In genomic region chr13:50892162-50892944, GRCh38 we compare ENCODE assay signal across 14 cellular contexts. TPM values are rescaled to one million over a fixed set of nuclear protein-coding genes. Genes with fewer than 3 reads are reported as not detected.
DNase-seq lines count a peak whose midpoint lies in the region; ATAC-seq and TF ChIP-seq lines count a peak whose summit lies in the region.
"Had no signal": no experiment of that assay in that cellular context is flagged by ENCODE, and none has a peak within 500 bp of the region (broad histone marks: within the 10 kb centered on the region; RNA-seq: fewer than 3 reads in every experiment).

No MANE protein-coding gene starts in this region.

- H3K9me3 Mint-ChIP-seq in GM23338 (no peaks in the 10 kb centered on the region), WTC11 (0 out of 2 replicates have a peak, but pooled peaks cover 3% of the 10 kb centered on the region), memory B cell (peaks cover 3% of the 10 kb centered on the region)
- H3K9me3 Mint-ChIP-seq: H9 had no signal

- H3K36me3 Mint-ChIP-seq in GM23338 (ENCODE audit: low read depth) (no peaks in the 10 kb centered on the region), WTC11 (no peaks in the 10 kb centered on the region), memory B cell (peaks cover 2% of the 10 kb centered on the region)

- POLR2A ChIA-PET in WTC11 (lab: Charles Lee): interaction anchor here (1.0 kb wide), 1 partner anchor 8 kb away, joined by 3 read pairs; no protein-coding TSS in a partner anchor

- peak overlapping the region; percentile 54; the same call in 1 of the 2 replicates for H3K4me3 ChIP-seq in GM08714 (ENCODE audit: low read length)
- H3K4me3 ChIP-seq in GM23338: no peak overlapping the region
- no peak overlapping the region for H3K4me3 ChIP-seq in body of pancreas
- H3K4me3 ChIP-seq: lung had no signal

- no peak for DNase-seq in GM23338 (ENCODE audit: low spot score)
- no peak for DNase-seq in WTC11 (ENCODE audit: low spot score)
- DNase-seq in memory B cell (ENCODE audit: low spot score in 2 of 2): peak in 1 of 2 donors; percentile 33
- no peak for DNase-seq in body of pancreas
- DNase-seq in NCI-H748 treated with DMSO at 0.1 percent for 48 hours (lab: John Stamatoyannopoulos, UW): no peak
- DNase-seq: DMS153, H9, IMR-90 had no signal

- H3K27ac Mint-ChIP-seq in GM23338 (peak overlapping the region; percentile 75), WTC11 (peak overlapping the region; percentile 84; the same call in 1 of the 2 replicates), memory B cell (peak overlapping the region; percentile 87)

- H3K4me3 Mint-ChIP-seq in GM23338: peak overlapping the region; percentile 29
- peak overlapping the region; percentile 18 for H3K4me3 Mint-ChIP-seq in WTC11
- peak overlapping the region; percentile 74 for H3K4me3 Mint-ChIP-seq in memory B cell

- no peak overlapping the region for H2AFZ ChIP-seq in GM23338

- peak; percentile 39; the same call in 2 of the 3 replicates for ATAC-seq in GM23338
- ATAC-seq in WTC11: peak; percentile 49; the same call in 1 of the 2 replicates
- peak; percentile 70 for ATAC-seq in memory B cell (ENCODE audit: low read depth)
- ATAC-seq in GM19324 (IDR thresholded peaks at IDR 0.05; ENCODE audit: low FRiP score, unreplicated experiment): no peak
- ATAC-seq in body of pancreas: no peak
- no peak for ATAC-seq in GM21528 (IDR thresholded peaks at IDR 0.05; ENCODE audit: low FRiP score, unreplicated experiment)
- ATAC-seq: esophagus mucosa, Panc1 had no signal

- H3K27me3 ChIP-seq in GM23338 (ENCODE audit: insufficient read depth) (no peaks in the 10 kb centered on the region), body of pancreas (no peaks in the 10 kb centered on the region)

- H3K27ac ChIP-seq in GM23338 (ENCODE audit: low read depth) (no peak overlapping the region), body of pancreas (no peak overlapping the region)

- no peaks in the 10 kb centered on the region for H3K9me3 ChIP-seq in body of pancreas

- H3K9me2 ChIP-seq in GM23338 (ENCODE audit: insufficient read depth): peaks cover 12% of the 10 kb centered on the region; the same call in 1 of the 2 replicates

- H3F3A ChIP-seq in GM23338 (replicated peaks; ENCODE audit: low read depth): peaks cover 12% of the 10 kb centered on the region; the same call in 1 of the 2 replicates

- no peaks in the 10 kb centered on the region for H3K79me2 ChIP-seq in GM23338 (replicated peaks; ENCODE audit: insufficient read depth)

- CTCF ChIA-PET in WTC11 (lab: Charles Lee): interaction anchor here (1.0 to 2.9 kb wide), 6 partner anchors 20 to 956 kb away, joined by 3 to 20 read pairs (median 3); partner anchors contain the start of gene SPRYD7

- H3K27me3 Mint-ChIP-seq in GM23338 (ENCODE audit: insufficient read depth, low read depth, poor library complexity) (peaks cover 5% of the 10 kb centered on the region), WTC11 (ENCODE audit: low read depth) (peaks cover 6% of the 10 kb centered on the region), memory B cell (no peaks in the 10 kb centered on the region)

- H3K4me1 Mint-ChIP-seq in GM23338 (peaks cover 36% of the 10 kb centered on the region), WTC11 (peaks cover 40% of the 10 kb centered on the region), memory B cell (peaks cover 55% of the 10 kb centered on the region)

- 70 to 77% methylated on average over 8 of the region's 8 CpGs for WGBS in body of pancreas, 2 donors

- H3K36me3 ChIP-seq in GM23338 (ENCODE audit: insufficient read depth): no peaks in the 10 kb centered on the region
- no peaks in the 10 kb centered on the region for H3K36me3 ChIP-seq in body of pancreas (replicated peaks in 1 of 2; ENCODE audit: insufficient read depth in 1 of 2, low read depth in 2 of 2)

- H3K4me1 ChIP-seq in GM23338 (ENCODE audit: insufficient read depth) (peaks cover 45% of the 10 kb centered on the region), body of pancreas (no peaks in the 10 kb centered on the region)

- TF ChIP-seq POLR2A in body of pancreas (IDR thresholded peaks at IDR 0.05): no peak

- TF ChIP-seq CTCF in GM23338 (conservative IDR thresholded peaks at IDR 0.05; ENCODE audit: low read depth in 2 of 2) (no peak), WTC11 (IDR thresholded peaks at IDR 0.05) (no peak), body of pancreas (IDR thresholded peaks at IDR 0.05) (no peak)

- H4K20me1 ChIP-seq in GM23338 (replicated peaks; ENCODE audit: insufficient read depth): no peaks in the 10 kb centered on the region

- H3K4me2 ChIP-seq in GM23338: peak overlapping the region; percentile 69

- intact Hi-C loops in body of pancreas (cut with DNase I): no loop called here

TF ChIP-seq in GM23338, 12 proteins besides CTCF, POLR2A, EP300 and RAD21 (continues in another document):
- TF ChIP-seq NANOG (IDR thresholded peaks at IDR 0.05; ENCODE audit: borderline replicate concordance): no peak
- no peak for TF ChIP-seq POLR2AphosphoS5 (IDR thresholded peaks at IDR 0.05; ENCODE audit: low read depth)
- no peak for TF ChIP-seq REST (IDR thresholded peaks at IDR 0.05; ENCODE audit: unreplicated experiment)
- TF ChIP-seq ZNF331 (CRISPR knock-in tag; IDR thresholded peaks at IDR 0.05; ENCODE audit: low read depth): no peak
- TF ChIP-seq ZNF114 (CRISPR knock-in tag; IDR thresholded peaks at IDR 0.05): no peak
- no peak for TF ChIP-seq STAT1 (IDR thresholded peaks at IDR 0.05; ENCODE audit: unreplicated experiment)

TF ChIP-seq in WTC11, 78 proteins besides CTCF, POLR2A, EP300 and RAD21:
- no peak for TF ChIP-seq MLX (CRISPR knock-in tag; IDR thresholded peaks at IDR 0.05)
- TF ChIP-seq ZNF317 (CRISPR knock-in tag; IDR thresholded peaks at IDR 0.05; ENCODE audit: borderline replicate concordance, low read depth): no peak
TF ChIP-seq in WTC11: peak in this region for 0.

RNA-seq across cellular contexts. Expression of gene RNASEH2B, which starts 17.2 kb away (rescaled TPM):
- 39.0 and 54.2 TPM in 2 replicates for total RNA-seq in GM23338 (2014; rRNA removed; shearing (Covaris generic))
- polyA plus RNA-seq in GM23338 (2016; fragmentation: Nextera tagmentation; extraction: Ambion mirVana): 64.8 and 73.4 TPM in 2 replicates
- total RNA-seq in WTC11 (2021) (27.3 to 33.3 TPM (median 30.3 TPM) in 3 replicates), body of pancreas (10 to 100 TPM; 17.1 to 34.2 TPM)

RNA-seq across cellular contexts. Expression of gene DLEU7, which starts 48.9 kb away (rescaled TPM):
- total RNA-seq in GM23338 (2014; rRNA removed; shearing (Covaris generic)): 10.1 and 11.6 TPM in 2 replicates
- 8.7 and 9.2 TPM in 2 replicates for polyA plus RNA-seq in GM23338 (2016; fragmentation: Nextera tagmentation; extraction: Ambion mirVana)
- total RNA-seq in WTC11 (2021): 3.0 to 3.6 TPM (median 3.1 TPM) in 3 replicates
- not detected for total RNA-seq in body of pancreas
- total RNA-seq: esophagus mucosa, IMR-90 had no signal
- polyA plus RNA-seq: IMR-90 had no signal

Comparison
In these comparisons a context has a peak if more than half of its experiments do, and no peak if none do; other contexts are left out.
1. ATAC-seq: peak in GM23338 (single experiment), WTC11 (single experiment) and memory B cell (single experiment); none in GM19324 (single experiment), body of pancreas (single experiment) and GM21528 (single experiment).
2. H3K4me3 Mint-ChIP-seq: peak in every context shown above with its lines; median percentile 74 in memory B cell; 29 in GM23338; 18 in WTC11.
3. Peak in every context shown above with its lines, with median percentiles within 50 percentile points of each other: H3K27ac Mint-ChIP-seq.